8 cellular contexts compared by ENCODE assay signal in the genomic region with DNA sequence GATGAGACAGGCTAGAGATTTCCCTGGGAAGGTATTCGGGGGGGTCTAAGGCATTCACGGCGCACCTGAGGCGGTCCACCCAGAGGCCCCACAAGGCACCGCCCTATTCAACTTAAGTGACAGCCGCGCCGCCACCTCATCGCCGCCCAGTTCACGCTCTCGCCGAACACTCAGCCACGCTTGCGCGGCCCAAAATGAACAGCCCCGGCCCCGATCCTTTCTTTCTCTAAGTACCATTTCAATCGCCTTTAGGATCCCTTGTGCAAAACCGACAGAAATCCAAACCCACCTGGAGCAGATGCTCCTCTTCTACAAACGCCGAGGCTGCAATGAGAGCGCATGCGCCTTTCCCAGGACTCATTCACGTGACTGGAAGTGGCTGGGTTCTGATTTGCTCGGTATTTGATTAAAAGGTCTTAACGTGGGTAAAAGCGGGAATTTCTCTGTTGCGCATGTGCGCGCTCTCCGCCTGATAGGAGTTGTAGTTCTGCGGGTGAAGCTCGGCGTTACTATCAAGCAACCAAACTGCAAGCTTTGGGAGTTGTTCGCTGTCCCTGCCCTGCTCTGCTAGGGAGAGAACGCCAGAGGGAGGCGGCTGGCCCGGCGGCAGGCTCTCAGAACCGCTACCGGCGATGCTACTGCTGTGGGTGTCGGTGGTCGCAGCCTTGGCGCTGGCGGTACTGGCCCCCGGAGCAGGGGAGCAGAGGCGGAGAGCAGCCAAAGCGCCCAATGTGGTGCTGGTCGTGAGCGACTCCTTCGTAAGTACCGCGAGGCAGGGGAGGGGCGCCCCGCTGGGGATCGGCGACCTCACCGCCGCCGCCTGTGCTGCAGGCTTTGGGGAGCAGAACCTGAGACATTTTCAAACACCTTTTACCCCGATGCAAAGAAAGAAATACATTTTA. TPM values are rescaled to one million over a fixed set of nuclear protein-coding genes. Genes with fewer than 3 reads are reported as not detected.
DNase-seq lines count a peak whose midpoint lies in the region; ATAC-seq and TF ChIP-seq lines count a peak whose summit lies in the region.

A gene with protein sequence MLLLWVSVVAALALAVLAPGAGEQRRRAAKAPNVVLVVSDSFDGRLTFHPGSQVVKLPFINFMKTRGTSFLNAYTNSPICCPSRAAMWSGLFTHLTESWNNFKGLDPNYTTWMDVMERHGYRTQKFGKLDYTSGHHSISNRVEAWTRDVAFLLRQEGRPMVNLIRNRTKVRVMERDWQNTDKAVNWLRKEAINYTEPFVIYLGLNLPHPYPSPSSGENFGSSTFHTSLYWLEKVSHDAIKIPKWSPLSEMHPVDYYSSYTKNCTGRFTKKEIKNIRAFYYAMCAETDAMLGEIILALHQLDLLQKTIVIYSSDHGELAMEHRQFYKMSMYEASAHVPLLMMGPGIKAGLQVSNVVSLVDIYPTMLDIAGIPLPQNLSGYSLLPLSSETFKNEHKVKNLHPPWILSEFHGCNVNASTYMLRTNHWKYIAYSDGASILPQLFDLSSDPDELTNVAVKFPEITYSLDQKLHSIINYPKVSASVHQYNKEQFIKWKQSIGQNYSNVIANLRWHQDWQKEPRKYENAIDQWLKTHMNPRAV (plus strand): TSS at position 455 of the 902 bp plus-strand sequence. CDS start 178 bp downstream, at position 633.
A gene (minus strand): TSS at position 331 of the 902 bp plus-strand sequence. CDS start 7,827 bp downstream, outside the sequence.

- H4K20me1 ChIP-seq in DND-41 (ENCODE audit: insufficient read depth, low read length), result peaks cover 3% of the 10 kb centered on the region; the same call in 1 of the 2 replicates

- peak within 1 kb of the TSS; percentile 94 for H3K27ac Mint-ChIP-seq in activated T-helper 1 cell treated with anti-CD3 and anti-CD28 coated beads, Interleukin-12 subunit alpha, Interleukin-12 subunit beta, Interleukin-2, Interleukin-4 antibody, amounts not matched to agents 30 ng/mL and 10 ng/mL and 1 ng/mL, durations not matched to agents 14 hours and 24 hours and 36 hours
- peak within 1 kb of the TSS; percentile 95 to 99 (median 98) for H3K27ac Mint-ChIP-seq in naive B cell
- peak within 1 kb of the TSS; percentile 88 for H3K27ac Mint-ChIP-seq in stimulated activated memory B cell treated with anti-CD40 and anti-IgM and Interleukin-4, amounts not matched to agents 10 μg/mL and 1 μg/mL and 100 μg/mL, for 72 hours

- peak within 1 kb of the TSS; percentile 94 for H3K4me3 Mint-ChIP-seq in activated T-helper 1 cell treated with anti-CD3 and anti-CD28 coated beads, Interleukin-12 subunit alpha, Interleukin-12 subunit beta, Interleukin-2, Interleukin-4 antibody, amounts not matched to agents 30 ng/mL and 10 ng/mL and 1 ng/mL, durations not matched to agents 14 hours and 24 hours and 36 hours
- H3K4me3 Mint-ChIP-seq in naive B cell, result peak within 1 kb of the TSS; percentile 92 to 99 (median 99)
- peak within 1 kb of the TSS; percentile 98 for H3K4me3 Mint-ChIP-seq in stimulated activated memory B cell treated with anti-CD40 and anti-IgM and Interleukin-4, amounts not matched to agents 10 μg/mL and 1 μg/mL and 100 μg/mL, for 72 hours

- peak within 1 kb of the TSS; percentile 94 for H3K4me2 ChIP-seq in DND-41 (ENCODE audit: insufficient read depth, low read length)

- H3K9me3 Mint-ChIP-seq in activated T-helper 1 cell treated with anti-CD3 and anti-CD28 coated beads, Interleukin-12 subunit alpha, Interleukin-12 subunit beta, Interleukin-2, Interleukin-4 antibody, amounts not matched to agents 30 ng/mL and 10 ng/mL and 1 ng/mL, durations not matched to agents 14 hours and 24 hours and 36 hours, result no peaks in the 10 kb centered on the region
- no peaks in the 10 kb centered on the region for H3K9me3 Mint-ChIP-seq in naive B cell
- no peaks in the 10 kb centered on the region for H3K9me3 Mint-ChIP-seq in stimulated activated memory B cell treated with anti-CD40 and anti-IgM and Interleukin-4, amounts not matched to agents 10 μg/mL and 1 μg/mL and 100 μg/mL, for 72 hours

- H3K4me1 Mint-ChIP-seq in activated T-helper 1 cell treated with anti-CD3 and anti-CD28 coated beads, Interleukin-12 subunit alpha, Interleukin-12 subunit beta, Interleukin-2, Interleukin-4 antibody, amounts not matched to agents 30 ng/mL and 10 ng/mL and 1 ng/mL, durations not matched to agents 14 hours and 24 hours and 36 hours (ENCODE audit: low read depth), result peaks cover 39% of the 10 kb centered on the region
- H3K4me1 Mint-ChIP-seq in naive B cell, result peaks cover 33 to 50% (median 38%) of the 10 kb centered on the region in 3 donors
- H3K4me1 Mint-ChIP-seq in stimulated activated memory B cell treated with anti-CD40 and anti-IgM and Interleukin-4, amounts not matched to agents 10 μg/mL and 1 μg/mL and 100 μg/mL, for 72 hours, result peaks cover 37% of the 10 kb centered on the region

- H3K4me1 ChIP-seq in DND-41 (ENCODE audit: insufficient read depth, low read length) (peaks cover 48% of the 10 kb centered on the region), Peyer's patch (peaks cover 0 to 8% (median 6%) of the 10 kb centered on the region in 4 donors)

- H3K27ac ChIP-seq in DND-41 (ENCODE audit: low read length), result peak within 1 kb of the TSS; percentile 71
- peak within 1 kb of the TSS; percentile 63 for H3K27ac ChIP-seq in KOPT-K1 (ENCODE audit: low read depth, low read length, poor library complexity, severe bottlenecking)
- peak within 1 kb of the TSS; percentile 79 to 93 (median 88) for H3K27ac ChIP-seq in Peyer's patch

- H3K4me3 ChIP-seq in DND-41 (ENCODE audit: low read depth in 1 of 2, low read length in 2 of 2), result peak within 1 kb of the TSS; percentile 67 to 93
- peak within 1 kb of the TSS; percentile 67 to 90 (median 72) for H3K4me3 ChIP-seq in Peyer's patch

- DNase-seq in DND-41 (peak; percentile 95), Peyer's patch (peak; percentile 91 to 98 (median 92)), fibroblast of gingiva (ENCODE audit: low read depth) (peak; percentile 100), naive B cell (peak; percentile 95)
- peak; percentile 90 for DNase-seq in activated T-helper 1 cell treated with anti-CD3 and anti-CD28 coated beads, Interleukin-12 subunit alpha, Interleukin-12 subunit beta, Interleukin-2, Interleukin-4 antibody, amounts not matched to agents 30 ng/mL and 10 ng/mL and 1 ng/mL, durations not matched to agents 14 hours and 24 hours and 36 hours (ENCODE audit: low spot score)

- peaks cover 12% of the 10 kb centered on the region for H3K36me3 Mint-ChIP-seq in activated T-helper 1 cell treated with anti-CD3 and anti-CD28 coated beads, Interleukin-12 subunit alpha, Interleukin-12 subunit beta, Interleukin-2, Interleukin-4 antibody, amounts not matched to agents 30 ng/mL and 10 ng/mL and 1 ng/mL, durations not matched to agents 14 hours and 24 hours and 36 hours (ENCODE audit: low read depth)
- peaks cover 0 to 14% of the 10 kb centered on the region in 2 donors for H3K36me3 Mint-ChIP-seq in naive B cell
- H3K36me3 Mint-ChIP-seq in stimulated activated memory B cell treated with anti-CD40 and anti-IgM and Interleukin-4, amounts not matched to agents 10 μg/mL and 1 μg/mL and 100 μg/mL, for 72 hours, result peaks cover 18% of the 10 kb centered on the region

- H3K27me3 ChIP-seq in DND-41 (ENCODE audit: insufficient read depth, low read length, poor library complexity), result no peaks in the 10 kb centered on the region
- no peaks in the 10 kb centered on the region for H3K27me3 ChIP-seq in Peyer's patch

- ATAC-seq in DND-41 (ENCODE audit: insufficient read depth, low read depth), result peak; percentile 91
- ATAC-seq in GM21786 (IDR thresholded peaks at IDR 0.05; ENCODE audit: unreplicated experiment), result peak; percentile 89
- ATAC-seq in naive B cell (ENCODE audit: low read depth in 2 of 2), result peak; percentile 83 to 85
- ATAC-seq in stimulated activated memory B cell treated with anti-CD40 and anti-IgM and Interleukin-4, amounts not matched to agents 10 μg/mL and 1 μg/mL and 100 μg/mL, for 72 hours, result peak; percentile 97

- peak within 1 kb of the TSS; percentile 89 for H2AFZ ChIP-seq in DND-41 (ENCODE audit: low read depth, low read length)

- H3K9ac ChIP-seq in DND-41 (ENCODE audit: low read depth, low read length), result peak within 1 kb of the TSS; percentile 63

- TF ChIP-seq CTCF in DND-41 (IDR thresholded peaks at IDR 0.05; ENCODE audit: borderline replicate concordance, extremely low read depth, low read length, poor library complexity, severe bottlenecking) (peak; percentile 57), Peyer's patch (IDR thresholded peaks at IDR 0.05) (peak in 4 of 6 experiments; percentile 14 to 41 (median 37))

- H3K9me3 ChIP-seq in DND-41 (ENCODE audit: insufficient read depth, low read length, severe bottlenecking) (no peaks in the 10 kb centered on the region), KOPT-K1 (ENCODE audit: insufficient read depth, low read length, poor library complexity, severe bottlenecking) (no peaks in the 10 kb centered on the region), Peyer's patch (no peaks in the 10 kb centered on the region)

- peak; percentile 64 to 87 for TF ChIP-seq POLR2A in Peyer's patch (IDR thresholded peaks at IDR 0.05)

- H3K36me3 ChIP-seq in DND-41 (ENCODE audit: insufficient read depth, low read length) (peaks cover 13% of the 10 kb centered on the region; the same call in 1 of the 2 replicates), KOPT-K1 (ENCODE audit: insufficient read depth, low read length) (peaks cover 13% of the 10 kb centered on the region), Peyer's patch (no peaks in the 10 kb centered on the region)

- intact Hi-C loops in activated T-helper 1 cell treated with anti-CD3 and anti-CD28 coated beads, Interleukin-12 subunit alpha, Interleukin-12 subunit beta, Interleukin-2, Interleukin-4 antibody, amounts not matched to agents 30 ng/mL and 10 ng/mL and 1 ng/mL, durations not matched to agents 14 hours and 24 hours and 36 hours (cut with micrococcal nuclease), result loop anchor here (1.0 to 10.0 kb wide), 15 partner anchors 36 to 1443 kb away; a partner anchor contains a TSS

- no peaks in the 10 kb centered on the region for H3K27me3 Mint-ChIP-seq in activated T-helper 1 cell treated with anti-CD3 and anti-CD28 coated beads, Interleukin-12 subunit alpha, Interleukin-12 subunit beta, Interleukin-2, Interleukin-4 antibody, amounts not matched to agents 30 ng/mL and 10 ng/mL and 1 ng/mL, durations not matched to agents 14 hours and 24 hours and 36 hours (ENCODE audit: insufficient read depth)
- no peaks in the 10 kb centered on the region for H3K27me3 Mint-ChIP-seq in naive B cell
- H3K27me3 Mint-ChIP-seq in stimulated activated memory B cell treated with anti-CD40 and anti-IgM and Interleukin-4, amounts not matched to agents 10 μg/mL and 1 μg/mL and 100 μg/mL, for 72 hours, result no peaks in the 10 kb centered on the region

- H3K79me2 ChIP-seq in DND-41 (ENCODE audit: insufficient read depth, low read length), result peaks cover 58% of the 10 kb centered on the region

RNA-seq across cellular contexts. Expression of the first gene that starts in this region (rescaled TPM):
- 1 to 10 TPM in 3 of 4 donors, under 1 TPM in 1; 0.76 to 6.6 (median 2.1) TPM for total RNA-seq in Peyer's patch
- 3.9 and 4.2 TPM in 2 replicates for total RNA-seq in activated T-helper 1 cell treated with anti-CD3 and anti-CD28 coated beads, Interleukin-12 subunit alpha, Interleukin-12 subunit beta, Interleukin-2, Interleukin-4 antibody, amounts not matched to agents 30 ng/mL and 10 ng/mL and 1 ng/mL, durations not matched to agents 14 hours and 24 hours and 36 hours
- polyA plus RNA-seq in naive B cell (ENCODE audit: low read depth in 6 of 6), result 1 to 10 TPM; 4.8 to 8.8 (median 6.1) TPM

RNA-seq across cellular contexts. Expression of the second gene that starts in this region (rescaled TPM):
- 10 to 100 TPM; 47.8 to 84.2 (median 64.2) TPM for total RNA-seq in Peyer's patch
- total RNA-seq in activated T-helper 1 cell treated with anti-CD3 and anti-CD28 coated beads, Interleukin-12 subunit alpha, Interleukin-12 subunit beta, Interleukin-2, Interleukin-4 antibody, amounts not matched to agents 30 ng/mL and 10 ng/mL and 1 ng/mL, durations not matched to agents 14 hours and 24 hours and 36 hours, result 60.2 and 63.8 TPM in 2 replicates
- polyA plus RNA-seq in naive B cell (ENCODE audit: low read depth in 6 of 6), result 10 to 100 TPM; 31.3 to 57.4 (median 38.9) TPM

Comparison
In these comparisons a context has a peak if more than half of its experiments do, and no peak if none do; other contexts are left out.
1. Peak in every context shown above with its lines: DNase-seq, ATAC-seq, H3K4me3 ChIP-seq and H3K27ac ChIP-seq.